ENCODE assay signal across 1 cellular context in genomic region chr4:169902658-169903345, GRCh38.
TF ChIP-seq lines count a peak whose summit lies in the region.

No MANE protein-coding gene starts in this region.

TF ChIP-seq in K562, 482 proteins besides CTCF, POLR2A, EP300 and RAD21 (continued from another document):
- TF ChIP-seq, protein P1, sequence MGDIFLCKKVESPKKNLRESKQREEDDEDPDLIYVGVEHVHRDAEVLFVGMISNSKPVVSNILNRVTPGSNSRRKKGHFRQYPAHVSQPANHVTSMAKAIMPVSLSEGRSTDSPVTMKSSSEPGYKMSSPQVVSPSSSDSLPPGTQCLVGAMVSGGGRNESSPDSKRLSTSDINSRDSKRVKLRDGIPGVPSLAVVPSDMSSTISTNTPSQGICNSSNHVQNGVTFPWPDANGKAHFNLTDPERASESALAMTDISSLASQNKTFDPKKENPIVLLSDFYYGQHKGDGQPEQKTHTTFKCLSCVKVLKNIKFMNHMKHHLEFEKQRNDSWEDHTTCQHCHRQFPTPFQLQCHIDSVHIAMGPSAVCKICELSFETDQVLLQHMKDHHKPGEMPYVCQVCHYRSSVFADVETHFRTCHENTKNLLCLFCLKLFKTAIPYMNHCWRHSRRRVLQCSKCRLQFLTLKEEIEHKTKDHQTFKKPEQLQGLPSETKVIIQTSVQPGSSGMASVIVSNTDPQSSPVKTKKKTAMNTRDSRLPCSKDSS (IDR thresholded peaks at IDR 0.05; ENCODE audit: low read depth, partially characterized antibody) = no peak
TF ChIP-seq in K562: peak in this region for 0.
